Comparison of ENCODE assay signal across 8 cellular contexts in the genomic region with DNA sequence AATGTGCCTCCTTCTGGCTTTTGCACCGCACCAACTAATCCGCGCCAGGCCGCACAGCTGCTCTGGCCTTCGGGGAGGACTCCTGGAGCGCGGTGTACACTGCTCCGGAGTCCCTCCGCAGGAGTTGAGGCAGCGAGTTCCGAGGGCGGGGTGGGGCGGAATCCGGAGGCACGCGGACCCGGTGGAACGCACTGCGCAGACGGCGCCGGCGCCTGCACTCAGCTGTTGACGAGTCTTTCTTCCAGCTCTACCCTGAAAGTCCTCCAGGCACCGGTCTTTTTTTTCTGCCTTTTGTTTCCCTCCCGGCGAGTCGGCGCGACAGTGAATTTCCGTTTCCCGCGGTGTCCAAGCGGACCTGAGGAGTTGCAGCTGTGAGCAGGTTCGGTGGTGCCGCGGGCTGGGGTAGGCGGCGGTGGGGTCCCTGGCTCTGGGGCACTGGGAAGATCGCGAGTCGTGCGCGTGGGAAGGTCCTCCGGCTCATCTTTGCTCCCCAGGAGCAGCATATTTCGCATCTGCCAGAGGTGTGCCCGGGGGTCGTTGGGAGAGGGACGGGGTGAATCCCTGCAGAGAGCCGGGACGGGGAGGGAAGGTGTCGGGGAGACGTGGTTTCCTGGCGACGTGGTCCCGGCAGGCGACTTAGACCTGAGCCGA. TPM values are rescaled to one million over a fixed set of nuclear protein-coding genes. Genes with fewer than 3 reads are reported as not detected.
A peak's percentile ranks its signal among the peaks of the same experiment; 100 is the strongest.
DNase-seq lines count a peak whose midpoint lies in the region; ATAC-seq and TF ChIP-seq lines count a peak whose summit lies in the region.

No MANE protein-coding gene starts in this region.

- peak overlapping the region; percentile 87 for H3K4me3 Mint-ChIP-seq in activated naive CD4-positive, alpha-beta T cell treated with anti-CD3 and anti-CD28 coated beads for 36 hours
- H3K4me3 Mint-ChIP-seq in glutamatergic neuron (ENCODE audit: unreplicated experiment) = peak overlapping the region; percentile 95

- H3K27ac Mint-ChIP-seq in activated naive CD4-positive, alpha-beta T cell treated with anti-CD3 and anti-CD28 coated beads for 36 hours = no peak overlapping the region
- peak overlapping the region; percentile 84 for H3K27ac Mint-ChIP-seq in glutamatergic neuron (ENCODE audit: unreplicated experiment)

- no peaks in the 10 kb centered on the region for H3K36me3 Mint-ChIP-seq in activated naive CD4-positive, alpha-beta T cell treated with anti-CD3 and anti-CD28 coated beads for 36 hours (ENCODE audit: low read depth)
- peaks cover 6% of the 10 kb centered on the region for H3K36me3 Mint-ChIP-seq in glutamatergic neuron (ENCODE audit: unreplicated experiment)

- peaks cover 24% of the 10 kb centered on the region for H3K27me3 Mint-ChIP-seq in activated naive CD4-positive, alpha-beta T cell treated with anti-CD3 and anti-CD28 coated beads for 36 hours (ENCODE audit: low read depth)
- H3K27me3 Mint-ChIP-seq in glutamatergic neuron (ENCODE audit: unreplicated experiment) = peaks cover 5% of the 10 kb centered on the region

- TF ChIP-seq CTCF in Peyer's patch (IDR thresholded peaks at IDR 0.05) = no peak
- TF ChIP-seq CTCF in glutamatergic neuron (IDR thresholded peaks at IDR 0.05; ENCODE audit: partially characterized antibody, unreplicated experiment) = no peak
- no peak for TF ChIP-seq CTCF in tibial artery (IDR thresholded peaks at IDR 0.05)

- peaks cover 17% of the 10 kb centered on the region for H3K4me1 Mint-ChIP-seq in activated naive CD4-positive, alpha-beta T cell treated with anti-CD3 and anti-CD28 coated beads for 36 hours (ENCODE audit: low read depth)
- peaks cover 4% of the 10 kb centered on the region for H3K4me1 Mint-ChIP-seq in glutamatergic neuron (ENCODE audit: low read depth, unreplicated experiment)

- TF ChIP-seq POLR2A in Peyer's patch (IDR thresholded peaks at IDR 0.05) = no peak

- H3K36me3 ChIP-seq in Peyer's patch (no peaks in the 10 kb centered on the region), tibial artery (no peaks in the 10 kb centered on the region)

- no peaks in the 10 kb centered on the region for H3K9me3 ChIP-seq in Peyer's patch
- no peaks in the 10 kb centered on the region for H3K9me3 ChIP-seq in tibial artery

- H3K9me3 Mint-ChIP-seq in activated naive CD4-positive, alpha-beta T cell treated with anti-CD3 and anti-CD28 coated beads for 36 hours = no peaks in the 10 kb centered on the region
- H3K9me3 Mint-ChIP-seq in glutamatergic neuron (ENCODE audit: unreplicated experiment) = peaks cover 7% of the 10 kb centered on the region

- H3K27ac ChIP-seq in Peyer's patch (peak overlapping the region; percentile 23 to 77 (median 62)), tibial artery (peak overlapping the region; percentile 66 to 81)

- H3K27me3 ChIP-seq in Peyer's patch (peaks cover 0 to 4% of the 10 kb centered on the region in 2 donors), tibial artery (peaks cover 0 to 2% of the 10 kb centered on the region in 2 donors)

- intact Hi-C loops in activated naive CD4-positive, alpha-beta T cell treated with anti-CD3 and anti-CD28 coated beads for 36 hours (cut with micrococcal nuclease) = no loop called here
- intact Hi-C loops in tibial artery (cut with DNase I; ENCODE audit: low total_unique reads) = no loop called here

- peaks cover 0 to 4% (median 0%) of the 10 kb centered on the region in 4 donors for H3K4me1 ChIP-seq in Peyer's patch
- H3K4me1 ChIP-seq in tibial artery = peaks cover 0 to 16% (median 6%) of the 10 kb centered on the region in 4 donors

- peak; percentile 70 for DNase-seq in DMS 273 (lab: John Stamatoyannopoulos, UW; ENCODE audit: unreplicated experiment)
- peak in 2 of 3 donors; percentile 67 to 69 for DNase-seq in Peyer's patch
- peak; percentile 71 for DNase-seq in activated naive CD4-positive, alpha-beta T cell treated with anti-CD3 and anti-CD28 coated beads for 36 hours
- DNase-seq in glutamatergic neuron = peak; percentile 72
- DNase-seq in occipital lobe (lab: John Stamatoyannopoulos, UW) = peak; percentile 37
- peak; percentile 52 to 73 for DNase-seq in tibial artery

- peak overlapping the region; percentile 29 to 60 (median 52) for H3K4me3 ChIP-seq in Peyer's patch
- H3K4me3 ChIP-seq in tibial artery = peak overlapping the region; percentile 60 to 79

- CTCF ChIA-PET in activated naive CD4-positive, alpha-beta T cell treated with anti-CD3 and anti-CD28 coated beads for 36 hours (lab: Charles Lee) = interaction anchor here (1.7 kb wide), 1 partner anchor 24 kb away, joined by 4 read pairs; no protein-coding TSS in a partner anchor

- ATAC-seq in HG03066 (IDR thresholded peaks at IDR 0.05; ENCODE audit: low read depth, unreplicated experiment) (peak; percentile 82), GM21786 (IDR thresholded peaks at IDR 0.05; ENCODE audit: unreplicated experiment) (no peak)

RNA-seq across cellular contexts. Expression of gene SFTPD, which starts 44.1 kb away (rescaled TPM):
- total RNA-seq in Peyer's patch (not detected), glutamatergic neuron (ENCODE audit: unreplicated experiment) (0.51 TPM), occipital lobe (0.62 TPM)
- not detected for total RNA-seq in activated naive CD4-positive, alpha-beta T cell treated with anti-CD3 and anti-CD28 coated beads for 36 hours
